In genomic region chr1:226945858-226946245, GRCh38 we compare ENCODE assay signal across 12 cellular contexts. TPM values are rescaled to one million over a fixed set of nuclear protein-coding genes. Genes with fewer than 3 reads are reported as not detected.
DNase-seq lines count a peak whose midpoint lies in the region; ATAC-seq and TF ChIP-seq lines count a peak whose summit lies in the region.
"Had no signal": no experiment of that assay in that cellular context is flagged by ENCODE, and none has a peak within 500 bp of the region (broad histone marks: within the 10 kb centered on the region; RNA-seq: fewer than 3 reads in every experiment).

No MANE protein-coding gene starts in this region.

- no peak overlapping the region for H3K4me3 ChIP-seq in CD4-positive, CD25-positive, alpha-beta regulatory T cell (ENCODE audit: low read depth, low read length)
- no peak overlapping the region for H3K4me3 ChIP-seq in OCI-LY1 (ENCODE audit: low read depth, low read length, poor library complexity, severe bottlenecking)
- no peak overlapping the region for H3K4me3 ChIP-seq in hepatocyte
- H3K4me3 ChIP-seq: SJSA1 had no signal

- no peak for DNase-seq in CD4-positive, CD25-positive, alpha-beta regulatory T cell
- DNase-seq in hepatocyte (ENCODE audit: low spot score) (no peak), progenitor cell of endocrine pancreas (ENCODE audit: low spot score, unreplicated experiment) (no peak), NCI-H1417 treated with DMSO at 0.1 percent for 48 hours (lab: John Stamatoyannopoulos, UW) (no peak)
- DNase-seq: activated naive CD4-positive, alpha-beta T cell; erythroblast had no signal

- no peak overlapping the region for H3K9ac ChIP-seq in OCI-LY1 (ENCODE audit: low read length)

- peaks cover 5% of the 10 kb centered on the region for H3K36me3 ChIP-seq in CD4-positive, CD25-positive, alpha-beta regulatory T cell (ENCODE audit: control insufficient read depth, insufficient read depth, low read length)
- no peaks in the 10 kb centered on the region for H3K36me3 ChIP-seq in OCI-LY1 (ENCODE audit: insufficient read depth, low read length)
- H3K36me3 ChIP-seq in hepatocyte (replicated peaks; ENCODE audit: insufficient read depth, low read depth): no peaks in the 10 kb centered on the region
- H3K36me3 ChIP-seq: SJSA1 had no signal

- peaks cover 22% of the 10 kb centered on the region for H3K4me1 ChIP-seq in CD4-positive, CD25-positive, alpha-beta regulatory T cell (ENCODE audit: control insufficient read depth, insufficient read depth, low read length, poor library complexity, severe bottlenecking)
- H3K4me1 ChIP-seq in OCI-LY1 (ENCODE audit: insufficient read depth, low read length, severe bottlenecking) (peaks cover 31% of the 10 kb centered on the region), hepatocyte (ENCODE audit: insufficient read depth) (peaks cover 21% of the 10 kb centered on the region)

- H3K27ac Mint-ChIP-seq in CD4-positive, CD25-positive, alpha-beta regulatory T cell: peak overlapping the region; percentile 32 to 78 (median 40)
- peak overlapping the region; percentile 96 for H3K27ac Mint-ChIP-seq in progenitor cell of endocrine pancreas

- H4K20me1 ChIP-seq in OCI-LY1 (ENCODE audit: insufficient read depth, low read length) (no peaks in the 10 kb centered on the region), hepatocyte (ENCODE audit: insufficient read depth, poor library complexity, severe bottlenecking) (no peaks in the 10 kb centered on the region)

- no peaks in the 10 kb centered on the region for H3K27me3 ChIP-seq in CD4-positive, CD25-positive, alpha-beta regulatory T cell (ENCODE audit: control insufficient read depth, insufficient read depth, low read length)
- H3K27me3 ChIP-seq in OCI-LY1 (ENCODE audit: insufficient read depth, low read length) (no peaks in the 10 kb centered on the region), hepatocyte (no peaks in the 10 kb centered on the region)
- H3K27me3 ChIP-seq: SJSA1 had no signal

- TF ChIP-seq CTCF in OCI-LY1 (IDR thresholded peaks at IDR 0.05; ENCODE audit: low read length): no peak
- no peak for TF ChIP-seq CTCF in hepatocyte (IDR thresholded peaks at IDR 0.05; ENCODE audit: poor library complexity)
- no peak for TF ChIP-seq CTCF in progenitor cell of endocrine pancreas (IDR thresholded peaks at IDR 0.05; ENCODE audit: unreplicated experiment)

- no peaks in the 10 kb centered on the region for H3F3A ChIP-seq in OCI-LY1 (ENCODE audit: insufficient read depth, low read length)

- H2AFZ ChIP-seq in OCI-LY1 (ENCODE audit: low read length) (no peak overlapping the region), hepatocyte (no peak overlapping the region)

- H3K36me3 Mint-ChIP-seq in CD4-positive, CD25-positive, alpha-beta regulatory T cell: peaks cover 28% of the 10 kb centered on the region
- peaks cover 3% of the 10 kb centered on the region for H3K36me3 Mint-ChIP-seq in progenitor cell of endocrine pancreas (ENCODE audit: insufficient read depth)

- peaks cover 20 to 92% (median 59%) of the 10 kb centered on the region in 4 donors for H3K4me1 Mint-ChIP-seq in CD4-positive, CD25-positive, alpha-beta regulatory T cell
- H3K4me1 Mint-ChIP-seq in progenitor cell of endocrine pancreas (ENCODE audit: low read depth): peaks cover 44% of the 10 kb centered on the region

- WGBS in hepatocyte (ENCODE audit: low lambda C conversion rate, missing lambda C conversion rate): 54% methylated on average over 8 of the region's 8 CpGs

- H3K27me3 Mint-ChIP-seq in CD4-positive, CD25-positive, alpha-beta regulatory T cell: no peaks in the 10 kb centered on the region
- no peaks in the 10 kb centered on the region for H3K27me3 Mint-ChIP-seq in progenitor cell of endocrine pancreas

- H3K9me3 ChIP-seq in CD4-positive, CD25-positive, alpha-beta regulatory T cell (ENCODE audit: control insufficient read depth in 2 of 2, low read length in 2 of 2): no peaks in the 10 kb centered on the region
- H3K9me3 ChIP-seq in OCI-LY1 (ENCODE audit: low read length): no peaks in the 10 kb centered on the region
- no peaks in the 10 kb centered on the region for H3K9me3 ChIP-seq in hepatocyte (ENCODE audit: low read depth)
- H3K9me3 ChIP-seq: SJSA1 had no signal

- H3K4me2 ChIP-seq in OCI-LY1 (ENCODE audit: low read length): peak overlapping the region; percentile 44; the same call in 1 of the 2 replicates
- peak overlapping the region; percentile 66 for H3K4me2 ChIP-seq in hepatocyte

- no peaks in the 10 kb centered on the region for H3K79me2 ChIP-seq in OCI-LY1 (ENCODE audit: insufficient read depth, low read length)
- peaks cover 72% of the 10 kb centered on the region for H3K79me2 ChIP-seq in hepatocyte

- H3K9me2 ChIP-seq in OCI-LY1 (ENCODE audit: low read depth, low read length) (no peaks in the 10 kb centered on the region), hepatocyte (replicated peaks; ENCODE audit: insufficient read depth) (no peaks in the 10 kb centered on the region)

- H3K27ac ChIP-seq in CD4-positive, CD25-positive, alpha-beta regulatory T cell (ENCODE audit: insufficient read depth, low read length, poor library complexity, severe bottlenecking): no peak overlapping the region
- H3K27ac ChIP-seq in OCI-LY1 (ENCODE audit: low read depth, low read length, poor library complexity, severe bottlenecking) (no peak overlapping the region), hepatocyte (peak overlapping the region; percentile 90)
- H3K27ac ChIP-seq: SJSA1 had no signal

- no peak for ATAC-seq in CD4-positive, CD25-positive, alpha-beta regulatory T cell (ENCODE audit: low read depth in 2 of 2)
- ATAC-seq in HG03460 (IDR thresholded peaks at IDR 0.05; ENCODE audit: unreplicated experiment) (no peak), GM18870 (IDR thresholded peaks at IDR 0.05; ENCODE audit: unreplicated experiment) (no peak), GM19328 (IDR thresholded peaks at IDR 0.05; ENCODE audit: unreplicated experiment) (no peak)
- ATAC-seq: HCT116 had no signal

- peak overlapping the region in 1 of 4 donors; percentile 88 for H3K4me3 Mint-ChIP-seq in CD4-positive, CD25-positive, alpha-beta regulatory T cell
- H3K4me3 Mint-ChIP-seq in progenitor cell of endocrine pancreas (ENCODE audit: low read depth): peak overlapping the region; percentile 35

- peaks cover 0 to 2% (median 0%) of the 10 kb centered on the region in 7 donors for H3K9me3 Mint-ChIP-seq in CD4-positive, CD25-positive, alpha-beta regulatory T cell
- H3K9me3 Mint-ChIP-seq in progenitor cell of endocrine pancreas (ENCODE audit: low read depth): no peaks in the 10 kb centered on the region

RNA-seq across cellular contexts. Expression of gene COQ8A, which starts 5.8 kb away (rescaled TPM):
- 44.1 TPM for total RNA-seq in CD4-positive, CD25-positive, alpha-beta regulatory T cell
- polyA plus RNA-seq in CD4-positive, CD25-positive, alpha-beta regulatory T cell: 10 to 100 TPM; 53.1 to 60.1 (median 56.4) TPM
- total RNA-seq in hepatocyte (20.7 and 22.9 TPM in 2 replicates), progenitor cell of endocrine pancreas (31.0 and 33.3 TPM in 2 replicates)
- polyA plus RNA-seq in hepatocyte: 19.2 and 26.4 TPM in 2 replicates
